22 cellular contexts compared by ENCODE assay signal in genomic region chr10:28370107-28370835, GRCh38.
"Had no signal": no experiment of that assay in that cellular context is flagged by ENCODE, and none has a peak within 500 bp of the region (broad histone marks: within the 10 kb centered on the region; RNA-seq: fewer than 3 reads in every experiment).

No MANE protein-coding gene starts in this region.

- H3K9me3 Mint-ChIP-seq: activated naive CD4-positive, alpha-beta T cell treated with anti-CD3 and anti-CD28 coated beads, Interleukin-2, amount 50 U/mL, for 24 hours; mesothelial cell of epicardium had no signal

- DNase-seq: activated CD8-positive, alpha-beta memory T cell treated with anti-CD3 and anti-CD28 coated beads, Interleukin-2, amount 50 U/mL, for 4 hours; activated gamma-delta T cell; activated T-cell treated with anti-CD3 and anti-CD28 coated beads, Interleukin-2, amount 50 U/mL, for 72 hours; amygdala; body of pancreas; erythroblast; foreskin melanocyte; hypothalamus; occipital lobe; SK-N-SH; stimulated activated CD8-positive, alpha-beta memory T cell treated with anti-CD3 and anti-CD28 coated beads, Interleukin-4, amount 100 ng/mL, for 48 hours; stimulated activated naive CD4-positive, alpha-beta T cell treated with Interleukin-2 at 50 U/mL for 16 hours; uterus had no signal

- H3K4me1 ChIP-seq: uterus had no signal

- H3K4me2 ChIP-seq: SK-N-SH had no signal

- H3K9me3 ChIP-seq: body of pancreas, SK-N-SH, tibial nerve, uterus had no signal

- H3K36me3 Mint-ChIP-seq: activated naive CD4-positive, alpha-beta T cell treated with anti-CD3 and anti-CD28 coated beads, Interleukin-2, amount 50 U/mL, for 24 hours; mesothelial cell of epicardium had no signal

- H3K27ac ChIP-seq: body of pancreas, coronary artery, tibial nerve, uterus had no signal

- H3K27me3 Mint-ChIP-seq: activated naive CD4-positive, alpha-beta T cell treated with anti-CD3 and anti-CD28 coated beads, Interleukin-2, amount 50 U/mL, for 24 hours had no signal

- H3K27ac Mint-ChIP-seq: activated T-cell treated with anti-CD3 and anti-CD28 coated beads, Interleukin-2, amount 50 U/mL, for 72 hours; mesothelial cell of epicardium had no signal

- ATAC-seq: activated T-cell treated with anti-CD3 and anti-CD28 coated beads, Interleukin-2, amount 50 U/mL, for 72 hours; body of pancreas; left lobe of liver had no signal

- FAIRE-seq: endometrium, keratinocyte, TTC549 had no signal

- H3K4me3 ChIP-seq: body of pancreas, coronary artery, lung, tibial nerve, uterus had no signal

- H3K4me3 Mint-ChIP-seq: activated naive CD4-positive, alpha-beta T cell treated with anti-CD3 and anti-CD28 coated beads, Interleukin-2, amount 50 U/mL, for 24 hours; activated T-cell treated with anti-CD3 and anti-CD28 coated beads, Interleukin-2, amount 50 U/mL, for 72 hours; mesothelial cell of epicardium had no signal

- H3K27me3 ChIP-seq: body of pancreas, tibial nerve, uterus had no signal

- H3K36me3 ChIP-seq: tibial nerve, uterus had no signal

- H3K9ac ChIP-seq: SK-N-SH had no signal
